ENCODE assay signal across 17 cellular contexts in genomic region chr13:112448621-112449544, GRCh38.
A peak's percentile ranks its signal among the peaks of the same experiment; 100 is the strongest.
DNase-seq lines count a peak whose midpoint lies in the region; ATAC-seq, FAIRE-seq and TF ChIP-seq lines count a peak whose summit lies in the region.
"Had no signal": no experiment of that assay in that cellular context is flagged by ENCODE, and none has a peak within 500 bp of the region (broad histone marks: within the 10 kb centered on the region; RNA-seq: fewer than 3 reads in every experiment).

No MANE protein-coding gene starts in this region.

- H3K27me3 Mint-ChIP-seq in activated CD8-positive, alpha-beta T cell treated with anti-CD3 and anti-CD28 coated beads, Interleukin-2, amount 10 ng/mL, durations not matched to agents 7 days and 5 days (ENCODE audit: low read depth) = no peaks in the 10 kb centered on the region
- H3K27me3 Mint-ChIP-seq in activated CD8-positive, alpha-beta T cell treated with anti-CD3 and anti-CD28 coated beads for 36 hours = peaks cover 5% of the 10 kb centered on the region
- H3K27me3 Mint-ChIP-seq in endodermal cell (ENCODE audit: insufficient read depth) = peaks cover 13% of the 10 kb centered on the region

- H3K9me3 ChIP-seq in endodermal cell (ENCODE audit: control insufficient read depth, low read length) (no peaks in the 10 kb centered on the region), sigmoid colon (no peaks in the 10 kb centered on the region)

- H3K36me3 ChIP-seq in H7 (replicated peaks; ENCODE audit: control insufficient read depth, insufficient read depth, low read length) (no peaks in the 10 kb centered on the region), endodermal cell (ENCODE audit: control insufficient read depth, insufficient read depth, low read length) (no peaks in the 10 kb centered on the region), sigmoid colon (no peaks in the 10 kb centered on the region)

- no peak overlapping the region for H3K9ac ChIP-seq in endodermal cell (ENCODE audit: extremely low read depth, low read length, poor library complexity, severe bottlenecking)

- intact Hi-C loops in activated CD8-positive, alpha-beta T cell treated with anti-CD3 and anti-CD28 coated beads for 36 hours (cut with micrococcal nuclease) = loop anchor here (10.0 kb wide), 1 partner anchor 974 kb away; no protein-coding TSS in a partner anchor
- intact Hi-C loops in sigmoid colon (cut with DNase I) = no loop called here
- intact Hi-C loops in dorsolateral prefrontal cortex (cut with DNase I) = no loop called here

- no peak overlapping the region for H3K4me3 Mint-ChIP-seq in activated CD8-positive, alpha-beta T cell treated with anti-CD3 and anti-CD28 coated beads, Interleukin-2, amount 10 ng/mL, durations not matched to agents 7 days and 5 days
- H3K4me3 Mint-ChIP-seq in activated CD8-positive, alpha-beta T cell treated with anti-CD3 and anti-CD28 coated beads for 36 hours = no peak overlapping the region
- no peak overlapping the region for H3K4me3 Mint-ChIP-seq in endodermal cell

- peak; percentile 4 for DNase-seq in activated CD8-positive, alpha-beta T cell treated with anti-CD3 and anti-CD28 coated beads, Interleukin-2, amount 10 ng/mL, durations not matched to agents 7 days and 5 days
- no peak for DNase-seq in activated CD8-positive, alpha-beta T cell treated with anti-CD3 and anti-CD28 coated beads for 36 hours
- peak; percentile 34 for DNase-seq in H7
- peak; percentile 38 for DNase-seq in endodermal cell
- DNase-seq in sigmoid colon = peak; percentile 48
- no peak for DNase-seq in GM19238 (ENCODE audit: insufficient read length, low spot score)
- DNase-seq in D721Med (ENCODE audit: insufficient read length, low spot score) = no peak
- DNase-seq in dorsolateral prefrontal cortex = no peak
- DNase-seq: C1 segment of cervical spinal cord, NCI-H1436 treated with DMSO at 0.1 percent for 48 hours, NCI-H2107 had no signal

- no peak for FAIRE-seq in D721Med (lab: Jason Lieb, UNC)
- FAIRE-seq: A204.1, GM18507, GM19239, K562 had no signal

- WGBS in endodermal cell (ENCODE audit: insufficient coverage in 1 of 2, insufficient read length in 1 of 2), 2 experiments = 84% methylated on average over 12 to 20 of the region's 20 CpGs
- WGBS in sigmoid colon, 2 donors = 81 to 84% methylated on average over 20 of the region's 20 CpGs

- H3K4me1 ChIP-seq in endodermal cell (ENCODE audit: control insufficient read depth, insufficient read depth, low read length) (no peaks in the 10 kb centered on the region), sigmoid colon (peaks cover 0 to 3% (median 0%) of the 10 kb centered on the region in 4 donors)

- H3K27ac ChIP-seq in endodermal cell (ENCODE audit: low read depth, low read length) (no peak overlapping the region), sigmoid colon (no peak overlapping the region), dorsolateral prefrontal cortex (no peak overlapping the region)

- TF ChIP-seq CTCF in activated CD8-positive, alpha-beta T cell treated with anti-CD3 and anti-CD28 coated beads for 36 hours (IDR thresholded peaks at IDR 0.05) = no peak
- TF ChIP-seq CTCF in endodermal cell (conservative IDR thresholded peaks at IDR 0.05) (no peak), sigmoid colon (IDR thresholded peaks at IDR 0.05) (no peak), D721Med (IDR thresholded peaks at IDR 0.05; ENCODE audit: insufficient read depth, missing control alignments) (no peak), dorsolateral prefrontal cortex (IDR thresholded peaks at IDR 0.05 in 54 of 56, conservative IDR thresholded peaks at IDR 0.05 in 2 of 56; ENCODE audit: low read depth in 1 of 56, partially characterized antibody in 56 of 56) (no peak)

- ATAC-seq in activated CD8-positive, alpha-beta T cell treated with anti-CD3 and anti-CD28 coated beads, Interleukin-2, amount 10 ng/mL, durations not matched to agents 7 days and 5 days = no peak
- no peak for ATAC-seq in activated CD8-positive, alpha-beta T cell treated with anti-CD3 and anti-CD28 coated beads for 36 hours
- ATAC-seq: K562, Panc1, Right ventricle myocardium inferior had no signal

- no peak for TF ChIP-seq EP300 in sigmoid colon (IDR thresholded peaks at IDR 0.05)

- H3K4me1 Mint-ChIP-seq in activated CD8-positive, alpha-beta T cell treated with anti-CD3 and anti-CD28 coated beads, Interleukin-2, amount 10 ng/mL, durations not matched to agents 7 days and 5 days (ENCODE audit: low read depth) = no peaks in the 10 kb centered on the region
- no peaks in the 10 kb centered on the region for H3K4me1 Mint-ChIP-seq in activated CD8-positive, alpha-beta T cell treated with anti-CD3 and anti-CD28 coated beads for 36 hours (ENCODE audit: low read depth)
- no peaks in the 10 kb centered on the region for H3K4me1 Mint-ChIP-seq in endodermal cell

- H3K36me3 Mint-ChIP-seq in activated CD8-positive, alpha-beta T cell treated with anti-CD3 and anti-CD28 coated beads, Interleukin-2, amount 10 ng/mL, durations not matched to agents 7 days and 5 days (ENCODE audit: low read depth) = no peaks in the 10 kb centered on the region
- H3K36me3 Mint-ChIP-seq in activated CD8-positive, alpha-beta T cell treated with anti-CD3 and anti-CD28 coated beads for 36 hours (ENCODE audit: low read depth) = no peaks in the 10 kb centered on the region
- no peaks in the 10 kb centered on the region for H3K36me3 Mint-ChIP-seq in endodermal cell (ENCODE audit: low read depth)

- no peaks in the 10 kb centered on the region for H3K9me3 Mint-ChIP-seq in activated CD8-positive, alpha-beta T cell treated with anti-CD3 and anti-CD28 coated beads, Interleukin-2, amount 10 ng/mL, durations not matched to agents 7 days and 5 days (ENCODE audit: insufficient read depth)
- no peaks in the 10 kb centered on the region for H3K9me3 Mint-ChIP-seq in activated CD8-positive, alpha-beta T cell treated with anti-CD3 and anti-CD28 coated beads for 36 hours
- no peaks in the 10 kb centered on the region for H3K9me3 Mint-ChIP-seq in endodermal cell

- H3K27me3 ChIP-seq in H7 (ENCODE audit: control insufficient read depth, insufficient read depth, low read length) (no peaks in the 10 kb centered on the region), endodermal cell (ENCODE audit: control insufficient read depth, insufficient read depth, low read length, poor library complexity, severe bottlenecking) (peaks cover 5% of the 10 kb centered on the region), sigmoid colon (peaks cover 4 to 42% (median 17%) of the 10 kb centered on the region in 3 donors), dorsolateral prefrontal cortex (peaks cover 0 to 25% (median 6%) of the 10 kb centered on the region in 45 donors)

- no peak for TF ChIP-seq POLR2A in sigmoid colon (IDR thresholded peaks at IDR 0.05)

- no peak overlapping the region for H3K27ac Mint-ChIP-seq in activated CD8-positive, alpha-beta T cell treated with anti-CD3 and anti-CD28 coated beads, Interleukin-2, amount 10 ng/mL, durations not matched to agents 7 days and 5 days
- no peak overlapping the region for H3K27ac Mint-ChIP-seq in activated CD8-positive, alpha-beta T cell treated with anti-CD3 and anti-CD28 coated beads for 36 hours
- no peak overlapping the region for H3K27ac Mint-ChIP-seq in endodermal cell

- POLR2A ChIA-PET in activated CD8-positive, alpha-beta T cell treated with anti-CD3 and anti-CD28 coated beads, Interleukin-2, amount 10 ng/mL, durations not matched to agents 7 days and 5 days (lab: Charles Lee) = no interaction called here
- POLR2A ChIA-PET in activated CD8-positive, alpha-beta T cell treated with anti-CD3 and anti-CD28 coated beads for 36 hours (lab: Charles Lee) = no interaction called here

- CTCF ChIA-PET in activated CD8-positive, alpha-beta T cell treated with anti-CD3 and anti-CD28 coated beads, Interleukin-2, amount 10 ng/mL, durations not matched to agents 7 days and 5 days (lab: Charles Lee) = no interaction called here
- CTCF ChIA-PET in activated CD8-positive, alpha-beta T cell treated with anti-CD3 and anti-CD28 coated beads for 36 hours (lab: Charles Lee) = no interaction called here

- H3K4me3 ChIP-seq in H7 (ENCODE audit: insufficient read depth, low read depth, low read length) (no peak overlapping the region), endodermal cell (ENCODE audit: low read length) (no peak overlapping the region), sigmoid colon (no peak overlapping the region), dorsolateral prefrontal cortex (no peak overlapping the region)
- H3K4me3 ChIP-seq: K562 had no signal

Comparison
In these comparisons a context has a peak if more than half of its experiments do, and no peak if none do; other contexts are left out.
1. DNase-seq: peak in activated CD8-positive, alpha-beta T cell treated with anti-CD3 and anti-CD28 coated beads, Interleukin-2, amount 10 ng/mL, durations not matched to agents 7 days and 5 days (single experiment), H7 (single experiment), endodermal cell (single experiment) and sigmoid colon (single experiment); none in activated CD8-positive, alpha-beta T cell treated with anti-CD3 and anti-CD28 coated beads for 36 hours (single experiment), GM19238 (single experiment), D721Med (single experiment) and dorsolateral prefrontal cortex (0 of 10).